Comparison of ENCODE assay signal across 14 cellular contexts in genomic region chr7:105325225-105325904, GRCh38.
A peak's percentile ranks its signal among the peaks of the same experiment; 100 is the strongest.
DNase-seq lines count a peak whose midpoint lies in the region; ATAC-seq, FAIRE-seq and TF ChIP-seq lines count a peak whose summit lies in the region.
"Had no signal": no experiment of that assay in that cellular context is flagged by ENCODE, and none has a peak within 500 bp of the region (broad histone marks: within the 10 kb centered on the region; RNA-seq: fewer than 3 reads in every experiment).

No MANE protein-coding gene starts in this region.

- WGBS in GM12878 (ENCODE audit: insufficient coverage, insufficient replicate concordance, low lambda C conversion rate, missing lambda C conversion rate) = 69% methylated on average over 5 of the region's 5 CpGs
- 96 to 97% (median 97%) methylated on average over 5 of the region's 5 CpGs for WGBS in ovary, 3 donors
- 95% methylated on average over 5 of the region's 5 CpGs for WGBS in right cardiac atrium

- no peak for TF ChIP-seq CTCF in GM12878 (IDR thresholded peaks at IDR 0.05 in 2 of 3, conservative IDR thresholded peaks at IDR 0.05 in 1 of 3; ENCODE audit: control insufficient read depth in 2 of 3, extremely low read depth in 1 of 3, insufficient read depth in 1 of 3, low read depth in 3 of 3, low read length in 3 of 3)
- no peak for TF ChIP-seq CTCF in ovary (IDR thresholded peaks at IDR 0.05)

- FAIRE-seq in GM18507 (lab: Jason Lieb, UNC) (peak; percentile 59), GM12878 (lab: Jason Lieb, UNC) (no peak)

- TF ChIP-seq POLR2A in GM12878 (IDR thresholded peaks at IDR 0.05; ENCODE audit: low read depth, low read length) = no peak
- TF ChIP-seq POLR2A in ovary (IDR thresholded peaks at IDR 0.05) = no peak

- TF ChIP-seq EP300 in GM12878 (IDR thresholded peaks at IDR 0.05; ENCODE audit: borderline replicate concordance in 1 of 2, control insufficient read depth in 1 of 2, low read depth in 2 of 2, low read length in 2 of 2) (no peak), ovary (IDR thresholded peaks at IDR 0.05) (no peak)

- H3K27ac ChIP-seq in GM12878 (ENCODE audit: control insufficient read depth, insufficient read depth) (peak overlapping the region; percentile 29; the same call in 1 of the 2 replicates), ovary (no peak overlapping the region), right cardiac atrium (ENCODE audit: low read length) (no peak overlapping the region)
- H3K27ac ChIP-seq: epithelial cell of prostate, WERI-Rb-1 had no signal

- no peak for TF ChIP-seq RAD21 in GM12878 (IDR thresholded peaks at IDR 0.05; ENCODE audit: insufficient read depth, low read depth, low read length)

- RAD21 ChIA-PET in GM12878 (lab: Charles Lee; ENCODE audit: unreplicated experiment) = interaction anchor here (0.6 to 1.3 kb wide), 4 partner anchors 17 to 231 kb away, joined by 3 to 4 read pairs (median 3); no protein-coding TSS in a partner anchor

- intact Hi-C loops in GM12878 (cut with micrococcal nuclease; ENCODE audit: unreplicated experiment) = no loop called here
- intact Hi-C loops in ovary (cut with DNase I) = no loop called here
- intact Hi-C loops in right cardiac atrium (cut with DNase I) = no loop called here

- no peak overlapping the region for H3K4me2 ChIP-seq in GM12878 (ENCODE audit: control insufficient read depth, insufficient read depth)

- H3K79me2 ChIP-seq in GM12878 (ENCODE audit: control insufficient read depth, insufficient read depth, low read length) = peaks cover 15% of the 10 kb centered on the region

- no peak overlapping the region for H3K9ac ChIP-seq in GM12878 (ENCODE audit: control insufficient read depth, insufficient read depth, low read length)

- ATAC-seq in GM21717 (IDR thresholded peaks at IDR 0.05; ENCODE audit: unreplicated experiment) (peak; percentile 67), HG03432 (IDR thresholded peaks at IDR 0.05; ENCODE audit: unreplicated experiment) (peak; percentile 64), GM12878 (peak; percentile 91), right cardiac atrium (no peak)
- ATAC-seq: sciatic nerve had no signal

- H3K9me3 ChIP-seq in GM12878 (replicated peaks; ENCODE audit: control insufficient read depth, insufficient read depth, low read length) (no peaks in the 10 kb centered on the region; the same call in 2 of the 3 replicates), ovary (no peaks in the 10 kb centered on the region), right cardiac atrium (ENCODE audit: control insufficient read depth, low read length) (no peaks in the 10 kb centered on the region)
- H3K9me3 ChIP-seq: BE2C had no signal

- SMC1A ChIA-PET in GM12878 (lab: Charles Lee; ENCODE audit: uncharacterized antibody, unreplicated experiment) = interaction anchor here (0.8 to 2.1 kb wide), 8 partner anchors 9 to 344 kb away, joined by 3 to 6 read pairs (median 4); no protein-coding TSS in a partner anchor

- no peak overlapping the region; the same call in 1 of the 2 replicates for H2AFZ ChIP-seq in GM12878 (ENCODE audit: control insufficient read depth, low read depth, low read length)

- POLR2A ChIA-PET in GM12878 (lab: Charles Lee) = interaction anchor here (0.7 to 1.5 kb wide), 2 partner anchors 57 to 292 kb away, joined by 3 to 4 read pairs; no protein-coding TSS in a partner anchor

- in situ Hi-C loops in GM12878 (cut with MboI) = no loop called here

- H3K27me3 ChIP-seq in GM12878 (replicated peaks in 1 of 2; ENCODE audit: control insufficient read depth in 2 of 2, insufficient read depth in 2 of 2, low read length in 1 of 2) = no peaks in the 10 kb centered on the region
- H3K27me3 ChIP-seq in ovary = no peaks in the 10 kb centered on the region
- H3K27me3 ChIP-seq in right cardiac atrium (ENCODE audit: control insufficient read depth, insufficient read depth) = no peaks in the 10 kb centered on the region
- H3K27me3 ChIP-seq: BE2C had no signal

- H3K4me1 ChIP-seq in GM12878 (ENCODE audit: control insufficient read depth, insufficient read depth, low read length) (peaks cover 11% of the 10 kb centered on the region), ovary (ENCODE audit: insufficient read depth) (peaks cover 3% of the 10 kb centered on the region), right cardiac atrium (ENCODE audit: control insufficient read depth, insufficient read depth, low read length) (peaks cover 2% of the 10 kb centered on the region)
- H3K4me1 ChIP-seq: BE2C had no signal

- BruUV-seq in GM12878 (replicated peaks; lab: Mats Ljungman, UMichigan) = no TSS peak

- DNase-seq in GM18507 (ENCODE audit: extremely low spot score, insufficient read length, low read depth) = no peak
- no peak for DNase-seq in GM12878 (ENCODE audit: low read depth, low spot score)
- DNase-seq in NCI-H1930 (lab: John Stamatoyannopoulos, UW) = no peak
- no peak for DNase-seq in ovary
- DNase-seq in right cardiac atrium = no peak
- DNase-seq in activated CD8-positive, alpha-beta memory T cell treated with anti-CD3 and anti-CD28 coated beads, Interleukin-2, amount 50 U/mL, for 4 hours = no peak
- DNase-seq: BE2C, head of caudate nucleus, NCI-H1694, WERI-Rb-1 had no signal

- no peaks in the 10 kb centered on the region for H4K20me1 ChIP-seq in GM12878 (ENCODE audit: control insufficient read depth, insufficient read depth)

- H3K36me3 ChIP-seq in GM12878 (ENCODE audit: control insufficient read depth in 2 of 2, insufficient read depth in 2 of 2, low read length in 1 of 2) = no peaks in the 10 kb centered on the region
- no peaks in the 10 kb centered on the region for H3K36me3 ChIP-seq in ovary
- H3K36me3 ChIP-seq: BE2C, WERI-Rb-1 had no signal

- CTCF ChIA-PET in GM12878 (lab: Yijun Ruan, JAX) = interaction anchor here (0.6 to 0.8 kb wide), 3 partner anchors 10 to 345 kb away, joined by 3 read pairs; no protein-coding TSS in a partner anchor

- H3K4me3 ChIP-seq in GM12878 (no peak overlapping the region), ovary (no peak overlapping the region), right cardiac atrium (ENCODE audit: low read length) (no peak overlapping the region)

TF ChIP-seq in GM12878, 131 proteins besides CTCF, POLR2A, EP300 and RAD21:
- no peak for TF ChIP-seq RCOR1 (conservative IDR thresholded peaks at IDR 0.05; ENCODE audit: low read depth, low read length)
- TF ChIP-seq ZNF384 (IDR thresholded peaks at IDR 0.05; ENCODE audit: borderline replicate concordance, low read depth, low read length) = peak; percentile 82
- peak; percentile 84 to 95 for TF ChIP-seq BHLHE40 (IDR thresholded peaks at IDR 0.05; ENCODE audit: borderline replicate concordance in 1 of 2, low read depth in 2 of 2, low read length in 1 of 2)
- TF ChIP-seq MEF2A (IDR thresholded peaks at IDR 0.05; ENCODE audit: insufficient read depth, low read depth, low read length) = no peak
- TF ChIP-seq, protein P1, sequence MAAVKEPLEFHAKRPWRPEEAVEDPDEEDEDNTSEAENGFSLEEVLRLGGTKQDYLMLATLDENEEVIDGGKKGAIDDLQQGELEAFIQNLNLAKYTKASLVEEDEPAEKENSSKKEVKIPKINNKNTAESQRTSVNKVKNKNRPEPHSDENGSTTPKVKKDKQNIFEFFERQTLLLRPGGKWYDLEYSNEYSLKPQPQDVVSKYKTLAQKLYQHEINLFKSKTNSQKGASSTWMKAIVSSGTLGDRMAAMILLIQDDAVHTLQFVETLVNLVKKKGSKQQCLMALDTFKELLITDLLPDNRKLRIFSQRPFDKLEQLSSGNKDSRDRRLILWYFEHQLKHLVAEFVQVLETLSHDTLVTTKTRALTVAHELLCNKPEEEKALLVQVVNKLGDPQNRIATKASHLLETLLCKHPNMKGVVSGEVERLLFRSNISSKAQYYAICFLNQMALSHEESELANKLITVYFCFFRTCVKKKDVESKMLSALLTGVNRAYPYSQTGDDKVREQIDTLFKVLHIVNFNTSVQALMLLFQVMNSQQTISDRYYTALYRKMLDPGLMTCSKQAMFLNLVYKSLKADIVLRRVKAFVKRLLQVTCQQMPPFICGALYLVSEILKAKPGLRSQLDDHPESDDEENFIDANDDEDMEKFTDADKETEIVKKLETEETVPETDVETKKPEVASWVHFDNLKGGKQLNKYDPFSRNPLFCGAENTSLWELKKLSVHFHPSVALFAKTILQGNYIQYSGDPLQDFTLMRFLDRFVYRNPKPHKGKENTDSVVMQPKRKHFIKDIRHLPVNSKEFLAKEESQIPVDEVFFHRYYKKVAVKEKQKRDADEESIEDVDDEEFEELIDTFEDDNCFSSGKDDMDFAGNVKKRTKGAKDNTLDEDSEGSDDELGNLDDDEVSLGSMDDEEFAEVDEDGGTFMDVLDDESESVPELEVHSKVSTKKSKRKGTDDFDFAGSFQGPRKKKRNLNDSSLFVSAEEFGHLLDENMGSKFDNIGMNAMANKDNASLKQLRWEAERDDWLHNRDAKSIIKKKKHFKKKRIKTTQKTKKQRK (IDR thresholded peaks at IDR 0.05; ENCODE audit: low read depth, low read length) = no peak
- TF ChIP-seq ATF7 (IDR thresholded peaks at IDR 0.05; ENCODE audit: low read depth) = peak; percentile 39; the same call in 1 of the 2 replicates
- TF ChIP-seq, protein P2, sequence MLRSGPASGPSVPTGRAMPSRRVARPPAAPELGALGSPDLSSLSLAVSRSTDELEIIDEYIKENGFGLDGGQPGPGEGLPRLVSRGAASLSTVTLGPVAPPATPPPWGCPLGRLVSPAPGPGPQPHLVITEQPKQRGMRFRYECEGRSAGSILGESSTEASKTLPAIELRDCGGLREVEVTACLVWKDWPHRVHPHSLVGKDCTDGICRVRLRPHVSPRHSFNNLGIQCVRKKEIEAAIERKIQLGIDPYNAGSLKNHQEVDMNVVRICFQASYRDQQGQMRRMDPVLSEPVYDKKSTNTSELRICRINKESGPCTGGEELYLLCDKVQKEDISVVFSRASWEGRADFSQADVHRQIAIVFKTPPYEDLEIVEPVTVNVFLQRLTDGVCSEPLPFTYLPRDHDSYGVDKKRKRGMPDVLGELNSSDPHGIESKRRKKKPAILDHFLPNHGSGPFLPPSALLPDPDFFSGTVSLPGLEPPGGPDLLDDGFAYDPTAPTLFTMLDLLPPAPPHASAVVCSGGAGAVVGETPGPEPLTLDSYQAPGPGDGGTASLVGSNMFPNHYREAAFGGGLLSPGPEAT (IDR thresholded peaks at IDR 0.05; ENCODE audit: low read depth) = 0 out of 2 replicates have a peak, but pooled peaks have one; percentile 18
- TF ChIP-seq CHD2 (IDR thresholded peaks at IDR 0.05; ENCODE audit: borderline replicate concordance, low read depth, low read length) = no peak

Comparison
In these comparisons a context has a peak if more than half of its experiments do, and no peak if none do; other contexts are left out.
1. ATAC-seq: peak in GM21717 (single experiment), HG03432 (single experiment) and GM12878 (single experiment); none in right cardiac atrium (0 of 2).